ENCODE assay signal across 13 cellular contexts in genomic region chr11:33135216-33135615, GRCh38. TPM values are rescaled to one million over a fixed set of nuclear protein-coding genes. Genes with fewer than 3 reads are reported as not detected.
A peak's percentile ranks its signal among the peaks of the same experiment; 100 is the strongest.
DNase-seq lines count a peak whose midpoint lies in the region; ATAC-seq and TF ChIP-seq lines count a peak whose summit lies in the region.
"Had no signal": no experiment of that assay in that cellular context is flagged by ENCODE, and none has a peak within 500 bp of the region (broad histone marks: within the 10 kb centered on the region; RNA-seq: fewer than 3 reads in every experiment).

No MANE protein-coding gene starts in this region.

- no peaks in the 10 kb centered on the region for H3K27me3 ChIP-seq in cardiac muscle cell
- H3K27me3 ChIP-seq in right cardiac atrium (ENCODE audit: control insufficient read depth, insufficient read depth), result no peaks in the 10 kb centered on the region

- ATAC-seq in right cardiac atrium (no peak), HG02973 (IDR thresholded peaks at IDR 0.05; ENCODE audit: unreplicated experiment) (no peak), HG03432 (IDR thresholded peaks at IDR 0.05; ENCODE audit: unreplicated experiment) (no peak)
- ATAC-seq: Right ventricle myocardium inferior had no signal

- intact Hi-C loops in right cardiac atrium (cut with DNase I), result no loop called here

- DNase-seq in cardiac muscle cell (ENCODE audit: low read depth in 1 of 2, low spot score in 1 of 2) (peak; percentile 42 to 81), right cardiac atrium (no peak), astrocyte of the spinal cord (ENCODE audit: low read depth, low spot score) (peak; percentile 68), iris pigment epithelial cell (ENCODE audit: low read depth) (peak; percentile 84), SHP77 treated with DMSO at 0.1 percent for 48 hours (lab: John Stamatoyannopoulos, UW) (no peak), inferior parietal cortex (ENCODE audit: extremely low spot score) (no peak)
- DNase-seq: activated naive CD8-positive, alpha-beta T cell treated with anti-CD3 and anti-CD28 coated beads, Interleukin-2, amount 10 ng/mL, durations not matched to agents 7 days and 5 days; NCI-H1694 treated with DMSO at 0.1 percent for 48 hours; NCI-H774 had no signal

- 76% methylated on average over 1 of the region's 1 CpG for WGBS in right cardiac atrium

- H3K27ac ChIP-seq in cardiac muscle cell (peak overlapping the region; percentile 63), right cardiac atrium (ENCODE audit: low read length) (no peak overlapping the region)
- H3K27ac ChIP-seq: KMS-11 had no signal

- H3K4me1 ChIP-seq in cardiac muscle cell (ENCODE audit: low read depth) (peaks cover 17% of the 10 kb centered on the region), right cardiac atrium (ENCODE audit: control insufficient read depth, insufficient read depth, low read length) (no peaks in the 10 kb centered on the region)

- H3K36me3 ChIP-seq in cardiac muscle cell, result peaks cover 21% of the 10 kb centered on the region

- no peaks in the 10 kb centered on the region for H3K9me3 ChIP-seq in cardiac muscle cell (ENCODE audit: low read depth)
- no peaks in the 10 kb centered on the region for H3K9me3 ChIP-seq in right cardiac atrium (ENCODE audit: control insufficient read depth, low read length)

- TF ChIP-seq CTCF in cardiac muscle cell (IDR thresholded peaks at IDR 0.05; ENCODE audit: low read depth, low read length), result no peak
- no peak for TF ChIP-seq CTCF in astrocyte of the spinal cord (IDR thresholded peaks at IDR 0.05; ENCODE audit: low read depth, low read length)

- H3K4me3 ChIP-seq in cardiac muscle cell, result no peak overlapping the region
- no peak overlapping the region for H3K4me3 ChIP-seq in right cardiac atrium (ENCODE audit: low read length)
- no peak overlapping the region for H3K4me3 ChIP-seq in astrocyte of the spinal cord (ENCODE audit: low read depth, low read length)

- in situ Hi-C loops in astrocyte of the spinal cord (cut with HindIII; ENCODE audit: low sequenced_read_pairs), result no loop called here

RNA-seq across cellular contexts. Expression of gene CSTF3, which starts 26.1 kb away (rescaled TPM):
- total RNA-seq in cardiac muscle cell (23.0 and 25.8 TPM in 2 replicates), right cardiac atrium (10 to 100 TPM; 11.2 to 18.2 (median 13.2) TPM)
- polyA plus RNA-seq in cardiac muscle cell (74.4 and 75.5 TPM in 2 replicates), right cardiac atrium (14.6 TPM)

Comparison
In these comparisons a context has a peak if more than half of its experiments do, and no peak if none do; other contexts are left out.
1. DNase-seq: peak in cardiac muscle cell (2 of 2), astrocyte of the spinal cord (single experiment) and iris pigment epithelial cell (single experiment); none in right cardiac atrium (0 of 3), SHP77 treated with DMSO at 0.1 percent for 48 hours (single experiment) and inferior parietal cortex (single experiment).